9 cellular contexts compared by ENCODE assay signal in the genomic region with DNA sequence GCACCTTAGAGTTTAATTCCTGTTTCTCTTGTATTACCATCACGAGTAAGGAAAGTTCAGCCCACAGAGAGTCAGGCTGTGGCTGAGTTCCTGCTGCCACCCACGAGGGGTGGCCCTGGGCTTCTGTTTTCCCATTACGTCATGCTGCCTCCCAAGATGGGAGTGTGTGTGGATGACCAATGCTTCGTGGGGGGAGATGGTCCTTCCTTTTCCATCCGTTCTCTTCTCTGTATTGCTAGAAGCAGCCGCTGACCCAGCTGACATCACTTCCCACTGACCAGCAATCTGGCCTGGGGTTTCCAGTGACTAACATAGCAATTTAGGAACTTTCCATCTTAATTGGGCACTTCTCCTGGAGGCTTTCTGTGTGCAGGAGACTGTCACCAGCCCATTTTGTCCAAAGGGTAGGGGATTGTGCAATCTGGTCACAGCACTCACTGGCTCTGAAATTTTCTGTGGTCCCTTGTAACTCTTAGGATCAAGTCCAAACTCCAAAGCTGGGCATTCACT. TPM values are rescaled to one million over a fixed set of nuclear protein-coding genes. Genes with fewer than 3 reads are reported as not detected.
A peak's percentile ranks its signal among the peaks of the same experiment; 100 is the strongest.
DNase-seq lines count a peak whose midpoint lies in the region; ATAC-seq and TF ChIP-seq lines count a peak whose summit lies in the region.
"Had no signal": no experiment of that assay in that cellular context is flagged by ENCODE, and none has a peak within 500 bp of the region (broad histone marks: within the 10 kb centered on the region; RNA-seq: fewer than 3 reads in every experiment).

No MANE protein-coding gene starts in this region.

- peaks cover 36% of the 10 kb centered on the region for H3K4me1 Mint-ChIP-seq in activated B cell treated with CpG ODN at 0.5 μM for 24 hours

- H3K27ac Mint-ChIP-seq in activated B cell treated with CpG ODN at 0.5 μM for 24 hours: peak overlapping the region; percentile 70

- peak overlapping the region; percentile 45 for H3K9ac ChIP-seq in skeletal muscle satellite cell (ENCODE audit: low read depth, low read length)

- peak overlapping the region; percentile 8 for H3K4me2 ChIP-seq in skeletal muscle satellite cell (ENCODE audit: low read length)

- peaks cover 1% of the 10 kb centered on the region for H3K9me3 Mint-ChIP-seq in activated B cell treated with CpG ODN at 0.5 μM for 24 hours

- peak; percentile 20 for DNase-seq in NCI-H2227 (lab: John Stamatoyannopoulos, UW; ENCODE audit: unreplicated experiment)
- no peak for DNase-seq in NCI-H2227 treated with DMSO at 0.1 percent for 48 hours (lab: John Stamatoyannopoulos, UW)
- no peak for DNase-seq in activated B cell treated with CpG ODN at 0.5 μM for 24 hours
- DNase-seq in left ventricle myocardium inferior: peak; percentile 63
- no peak for DNase-seq in NCI-H2081 (lab: John Stamatoyannopoulos, UW)
- no peak for DNase-seq in activated naive CD4-positive, alpha-beta T cell treated with Interleukin-2 at 50 U/mL for 16 hours
- DNase-seq in stimulated activated CD4-positive, alpha-beta T cell treated with anti-CD3 and anti-CD28 coated beads, Interleukin-12 subunit alpha, Interleukin-12 subunit beta, amount 100 ng/mL, for 4 hours: no peak

- H3K36me3 ChIP-seq in left ventricle myocardium inferior (no peaks in the 10 kb centered on the region), skeletal muscle satellite cell (ENCODE audit: insufficient read depth, low read length) (no peaks in the 10 kb centered on the region)

- H3K9me3 ChIP-seq in left ventricle myocardium inferior (replicated peaks): peaks cover 7% of the 10 kb centered on the region
- H3K9me3 ChIP-seq in skeletal muscle satellite cell (replicated peaks; ENCODE audit: low read length): no peaks in the 10 kb centered on the region

- CTCF ChIA-PET in activated B cell treated with CpG ODN at 0.5 μM for 24 hours (lab: Charles Lee): interaction anchor here (1.3 kb wide), 1 partner anchor 13 kb away, joined by 3 read pairs; no protein-coding TSS in a partner anchor

- H3K4me3 Mint-ChIP-seq in activated B cell treated with CpG ODN at 0.5 μM for 24 hours: no peak overlapping the region

- H3K36me3 Mint-ChIP-seq in activated B cell treated with CpG ODN at 0.5 μM for 24 hours (ENCODE audit: low read depth): peaks cover 23% of the 10 kb centered on the region

- peak; percentile 59 for ATAC-seq in activated B cell treated with CpG ODN at 0.5 μM for 24 hours (ENCODE audit: low read depth)

- POLR2A ChIA-PET in activated B cell treated with CpG ODN at 0.5 μM for 24 hours (lab: Charles Lee): interaction anchor here (0.7 to 2.3 kb wide), 5 partner anchors 9 to 32 kb away, joined by 3 to 10 read pairs (median 4); partner anchors contain the start of genes IRAK2 and VHL

- no peak overlapping the region for H3K4me3 ChIP-seq in left ventricle myocardium inferior
- peak overlapping the region; percentile 17 for H3K4me3 ChIP-seq in skeletal muscle satellite cell (ENCODE audit: low read length)

- no peak for TF ChIP-seq CTCF in activated B cell treated with CpG ODN at 0.5 μM for 24 hours (IDR thresholded peaks at IDR 0.05)
- TF ChIP-seq CTCF in left ventricle myocardium inferior (IDR thresholded peaks at IDR 0.05; ENCODE audit: borderline replicate concordance): no peak

- H3K4me1 ChIP-seq in left ventricle myocardium inferior (peaks cover 8% of the 10 kb centered on the region), skeletal muscle satellite cell (ENCODE audit: control insufficient read depth, insufficient read depth, low read length) (peaks cover 24% of the 10 kb centered on the region)

- H3K27me3 ChIP-seq in left ventricle myocardium inferior (ENCODE audit: low read depth) (no peaks in the 10 kb centered on the region), skeletal muscle satellite cell (ENCODE audit: control insufficient read depth, insufficient read depth, low read length) (no peaks in the 10 kb centered on the region)

- intact Hi-C loops in activated B cell treated with CpG ODN at 0.5 μM for 24 hours (cut with micrococcal nuclease): no loop called here
- intact Hi-C loops in left ventricle myocardium inferior (cut with micrococcal nuclease): no loop called here

- H3K27ac ChIP-seq in left ventricle myocardium inferior (replicated peaks): peak overlapping the region; percentile 71
- H3K27ac ChIP-seq: 22Rv1 had no signal

- H3K27me3 Mint-ChIP-seq in activated B cell treated with CpG ODN at 0.5 μM for 24 hours: no peaks in the 10 kb centered on the region

RNA-seq across cellular contexts. Expression of gene IRAK2, which starts 9.3 kb away (rescaled TPM):
- total RNA-seq in activated B cell treated with CpG ODN at 0.5 μM for 24 hours (8.6 and 8.8 TPM in 2 replicates), left ventricle myocardium inferior (2.0 TPM)
- 10.9 and 15.7 TPM in 2 replicates for total RNA-seq in skeletal muscle satellite cell (2012; rRNA removed)

RNA-seq across cellular contexts. Expression of gene VHL, which starts 32.4 kb away (rescaled TPM):
- 91.0 and 105 TPM in 2 replicates for total RNA-seq in activated B cell treated with CpG ODN at 0.5 μM for 24 hours
- 11.5 TPM for total RNA-seq in left ventricle myocardium inferior
- 22.5 and 29.4 TPM in 2 replicates for total RNA-seq in skeletal muscle satellite cell (2012; rRNA removed)

RNA-seq across cellular contexts. Expression of gene BRK1, which starts 58.5 kb away (rescaled TPM):
- total RNA-seq in activated B cell treated with CpG ODN at 0.5 μM for 24 hours (123 and 141 TPM in 2 replicates), left ventricle myocardium inferior (99.0 TPM)
- total RNA-seq in skeletal muscle satellite cell (2012; rRNA removed): 89.5 and 114 TPM in 2 replicates

Comparison
In these comparisons a context has a peak if more than half of its experiments do, and no peak if none do; other contexts are left out.
1. DNase-seq: peak in NCI-H2227 (single experiment) and left ventricle myocardium inferior (single experiment); none in NCI-H2227 treated with DMSO at 0.1 percent for 48 hours (single experiment), activated B cell treated with CpG ODN at 0.5 μM for 24 hours (single experiment), NCI-H2081 (0 of 2), activated naive CD4-positive, alpha-beta T cell treated with Interleukin-2 at 50 U/mL for 16 hours (single experiment) and stimulated activated CD4-positive, alpha-beta T cell treated with anti-CD3 and anti-CD28 coated beads, Interleukin-12 subunit alpha, Interleukin-12 subunit beta, amount 100 ng/mL, for 4 hours (single experiment).